8 cellular contexts compared by ENCODE assay signal in the genomic region with DNA sequence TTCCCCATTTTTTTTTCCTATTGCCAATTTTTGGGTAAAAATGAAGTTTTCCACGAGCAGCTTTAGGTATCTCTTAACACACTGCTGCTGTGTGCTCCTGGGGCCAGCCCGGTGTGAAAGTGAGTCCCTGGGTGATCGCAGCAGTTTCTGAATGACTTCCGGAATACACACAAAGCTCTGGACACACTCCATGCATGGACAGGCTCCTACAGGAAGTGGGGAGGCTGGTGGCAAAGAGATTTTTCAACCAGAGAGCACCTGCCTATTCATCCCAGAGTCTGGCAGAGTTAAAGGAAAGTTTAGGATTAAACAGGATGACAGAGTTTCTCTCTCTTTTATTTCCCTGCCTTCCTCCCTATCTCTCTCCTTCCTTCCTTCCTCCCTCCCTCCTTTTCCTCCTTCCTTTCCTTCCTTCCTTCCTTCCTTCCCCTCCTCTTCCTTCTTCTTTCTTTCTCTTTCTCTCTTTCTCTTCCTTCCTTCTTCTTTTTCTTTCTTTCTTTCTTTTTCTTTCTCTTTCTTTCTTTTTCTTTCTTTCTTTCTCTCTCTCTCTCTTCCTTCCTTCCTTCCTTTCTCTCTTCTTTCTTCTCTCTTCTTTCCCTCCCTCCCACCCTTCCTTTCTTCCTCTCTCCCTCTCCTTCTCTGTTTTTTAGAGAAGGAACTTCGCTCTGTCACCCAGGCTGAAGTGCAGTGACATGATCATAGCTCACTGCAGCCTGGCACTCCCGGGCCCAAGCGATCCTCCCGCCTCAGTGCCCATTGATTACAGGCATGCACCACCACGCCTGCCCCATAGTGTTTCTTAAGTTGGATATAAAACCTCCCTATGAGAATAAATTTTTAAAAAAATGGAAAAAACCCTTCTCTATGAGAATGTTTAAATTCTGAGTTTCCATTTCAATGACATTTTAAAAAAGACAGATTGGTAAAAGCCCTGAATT. TPM values are rescaled to one million over a fixed set of nuclear protein-coding genes. Genes with fewer than 3 reads are reported as not detected.
DNase-seq lines count a peak whose midpoint lies in the region; ATAC-seq and TF ChIP-seq lines count a peak whose summit lies in the region.

No MANE protein-coding gene starts in this region.

- no peaks in the 10 kb centered on the region for H3K9me3 Mint-ChIP-seq in activated T-helper 1 cell treated with anti-CD3 and anti-CD28 coated beads, Interleukin-12 subunit alpha, Interleukin-12 subunit beta, Interleukin-2, Interleukin-4 antibody, amounts not matched to agents 30 ng/mL and 10 ng/mL and 1 ng/mL, durations not matched to agents 14 hours and 24 hours and 36 hours

- TF ChIP-seq CTCF in DOHH2 (IDR thresholded peaks at IDR 0.05; ENCODE audit: low read depth, low read length, poor library complexity, severe bottlenecking): no peak

- peak; percentile 71 for ATAC-seq in GM21423 (IDR thresholded peaks at IDR 0.05; ENCODE audit: unreplicated experiment)

- no peaks in the 10 kb centered on the region for H3K79me2 ChIP-seq in DOHH2 (ENCODE audit: control insufficient read depth, low read length)

- peak overlapping the region; percentile 15 for H3K4me3 ChIP-seq in DOHH2 (ENCODE audit: low read length)

- DNase-seq in NCI-H146 treated with DMSO at 0.1 percent for 48 hours (lab: John Stamatoyannopoulos, UW; ENCODE audit: unreplicated experiment) (peak; percentile 10), kidney tubule cell (ENCODE audit: low spot score) (peak; percentile 82), AG20443 (ENCODE audit: low spot score) (no peak), superior temporal gyrus (ENCODE audit: extremely low spot score) (no peak), NCI-H446 treated with DMSO at 0.1 percent for 48 hours (lab: John Stamatoyannopoulos, UW) (no peak)
- no peak for DNase-seq in activated T-helper 1 cell treated with anti-CD3 and anti-CD28 coated beads, Interleukin-12 subunit alpha, Interleukin-12 subunit beta, Interleukin-2, Interleukin-4 antibody, amounts not matched to agents 30 ng/mL and 10 ng/mL and 1 ng/mL, durations not matched to agents 14 hours and 24 hours and 36 hours (ENCODE audit: low spot score)

- H3K27me3 Mint-ChIP-seq in activated T-helper 1 cell treated with anti-CD3 and anti-CD28 coated beads, Interleukin-12 subunit alpha, Interleukin-12 subunit beta, Interleukin-2, Interleukin-4 antibody, amounts not matched to agents 30 ng/mL and 10 ng/mL and 1 ng/mL, durations not matched to agents 14 hours and 24 hours and 36 hours (ENCODE audit: insufficient read depth): peaks cover 3% of the 10 kb centered on the region

- H3K4me1 Mint-ChIP-seq in activated T-helper 1 cell treated with anti-CD3 and anti-CD28 coated beads, Interleukin-12 subunit alpha, Interleukin-12 subunit beta, Interleukin-2, Interleukin-4 antibody, amounts not matched to agents 30 ng/mL and 10 ng/mL and 1 ng/mL, durations not matched to agents 14 hours and 24 hours and 36 hours (ENCODE audit: low read depth): no peaks in the 10 kb centered on the region

- intact Hi-C loops in activated T-helper 1 cell treated with anti-CD3 and anti-CD28 coated beads, Interleukin-12 subunit alpha, Interleukin-12 subunit beta, Interleukin-2, Interleukin-4 antibody, amounts not matched to agents 30 ng/mL and 10 ng/mL and 1 ng/mL, durations not matched to agents 14 hours and 24 hours and 36 hours (cut with micrococcal nuclease): no loop called here

- no peaks in the 10 kb centered on the region for H3K27me3 ChIP-seq in DOHH2 (ENCODE audit: control insufficient read depth, low read length)

- peaks cover 35% of the 10 kb centered on the region for H3K4me1 ChIP-seq in DOHH2 (ENCODE audit: control insufficient read depth, low read length)

- H3K9me2 ChIP-seq in DOHH2 (replicated peaks; ENCODE audit: control insufficient read depth, low read length): no peaks in the 10 kb centered on the region

- peak overlapping the region; percentile 85 for H3K27ac ChIP-seq in DOHH2 (ENCODE audit: low read depth, low read length)

- H3K36me3 ChIP-seq in DOHH2 (ENCODE audit: control insufficient read depth, low read length): no peaks in the 10 kb centered on the region

- H4K20me1 ChIP-seq in DOHH2 (ENCODE audit: control insufficient read depth, insufficient read depth, low read depth, low read length): no peaks in the 10 kb centered on the region

- H3K4me2 ChIP-seq in DOHH2 (ENCODE audit: low read length): peak overlapping the region; percentile 60

- H3K27ac Mint-ChIP-seq in activated T-helper 1 cell treated with anti-CD3 and anti-CD28 coated beads, Interleukin-12 subunit alpha, Interleukin-12 subunit beta, Interleukin-2, Interleukin-4 antibody, amounts not matched to agents 30 ng/mL and 10 ng/mL and 1 ng/mL, durations not matched to agents 14 hours and 24 hours and 36 hours: no peak overlapping the region

- no peaks in the 10 kb centered on the region for H3K9me3 ChIP-seq in DOHH2 (ENCODE audit: control insufficient read depth, insufficient read depth, low read length)

- peaks cover 9% of the 10 kb centered on the region for H3F3A ChIP-seq in DOHH2 (ENCODE audit: control insufficient read depth, insufficient read depth)

- no peaks in the 10 kb centered on the region for H3K36me3 Mint-ChIP-seq in activated T-helper 1 cell treated with anti-CD3 and anti-CD28 coated beads, Interleukin-12 subunit alpha, Interleukin-12 subunit beta, Interleukin-2, Interleukin-4 antibody, amounts not matched to agents 30 ng/mL and 10 ng/mL and 1 ng/mL, durations not matched to agents 14 hours and 24 hours and 36 hours (ENCODE audit: low read depth)

- H3K4me3 Mint-ChIP-seq in activated T-helper 1 cell treated with anti-CD3 and anti-CD28 coated beads, Interleukin-12 subunit alpha, Interleukin-12 subunit beta, Interleukin-2, Interleukin-4 antibody, amounts not matched to agents 30 ng/mL and 10 ng/mL and 1 ng/mL, durations not matched to agents 14 hours and 24 hours and 36 hours: no peak overlapping the region

RNA-seq across cellular contexts. Expression of gene UBTD2, which starts 38.7 kb away (rescaled TPM):
- 5.0 and 6.1 TPM in 2 replicates for total RNA-seq in activated T-helper 1 cell treated with anti-CD3 and anti-CD28 coated beads, Interleukin-12 subunit alpha, Interleukin-12 subunit beta, Interleukin-2, Interleukin-4 antibody, amounts not matched to agents 30 ng/mL and 10 ng/mL and 1 ng/mL, durations not matched to agents 14 hours and 24 hours and 36 hours

Comparison
In these comparisons a context has a peak if more than half of its experiments do, and no peak if none do; other contexts are left out.
1. DNase-seq: peak in NCI-H146 treated with DMSO at 0.1 percent for 48 hours (single experiment) and kidney tubule cell (single experiment); none in activated T-helper 1 cell treated with anti-CD3 and anti-CD28 coated beads, Interleukin-12 subunit alpha, Interleukin-12 subunit beta, Interleukin-2, Interleukin-4 antibody, amounts not matched to agents 30 ng/mL and 10 ng/mL and 1 ng/mL, durations not matched to agents 14 hours and 24 hours and 36 hours (single experiment), AG20443 (single experiment), superior temporal gyrus (single experiment) and NCI-H446 treated with DMSO at 0.1 percent for 48 hours (single experiment).